In genomic region chr9:105656131-105656921, GRCh38 we compare ENCODE assay signal across 1 cellular context.
TF ChIP-seq lines count a peak whose summit lies in the region.

No MANE protein-coding gene starts in this region.

TF ChIP-seq in WTC11, 78 proteins besides CTCF, POLR2A, EP300 and RAD21 (continued from another document):
- no peak for TF ChIP-seq AR (CRISPR knock-in tag; IDR thresholded peaks at IDR 0.05)
- peak; percentile 83 for TF ChIP-seq JUN (CRISPR knock-in tag; IDR thresholded peaks at IDR 0.05)
- no peak for TF ChIP-seq SOX15 (CRISPR knock-in tag; IDR thresholded peaks at IDR 0.05)
- TF ChIP-seq NFYB (CRISPR knock-in tag; conservative IDR thresholded peaks at IDR 0.05; ENCODE audit: low read depth): 0 out of 2 replicates have a peak, but pooled peaks have one; percentile 9
- TF ChIP-seq USF2 (CRISPR knock-in tag; IDR thresholded peaks at IDR 0.05): no peak
